ENCODE assay signal across 1 cellular context in the genomic region with DNA sequence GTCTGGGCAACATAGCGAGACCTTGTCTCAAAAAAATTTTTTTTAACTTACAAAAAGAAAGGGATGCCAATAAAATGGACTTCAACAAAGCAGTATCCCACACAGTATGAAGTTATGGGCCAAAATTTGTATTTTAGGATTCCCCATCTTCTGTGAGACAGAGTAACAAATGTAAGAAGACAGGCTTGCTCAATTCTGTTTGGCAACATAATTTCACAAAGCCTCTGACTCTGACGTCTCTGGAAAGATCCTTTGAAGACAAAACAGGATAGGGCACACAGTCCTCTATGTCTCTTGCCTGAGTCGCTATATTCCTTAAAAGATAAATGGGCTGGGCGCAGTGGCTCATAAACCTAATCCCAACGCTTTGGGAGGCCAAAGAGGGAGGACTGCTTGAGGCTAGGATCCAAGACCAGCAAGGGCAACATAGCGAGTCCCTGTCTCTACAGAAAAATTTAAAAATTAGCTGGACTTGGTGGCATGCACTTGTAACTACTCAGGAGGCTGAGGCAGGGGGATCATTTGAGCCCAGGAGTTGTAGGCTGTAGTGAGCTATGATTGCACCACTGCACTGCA.
TF ChIP-seq lines count a peak whose summit lies in the region.

No MANE protein-coding gene starts in this region.

TF ChIP-seq in endothelial cell of umbilical vein, 7 proteins besides CTCF, POLR2A, EP300 and RAD21:
- TF ChIP-seq GATA2 (IDR thresholded peaks at IDR 0.05; ENCODE audit: insufficient read depth, insufficient read length, low read depth, low read length) (no peak), EZH2 (IDR thresholded peaks at IDR 0.05; ENCODE audit: borderline replicate concordance, low read depth, low read length, severe bottlenecking) (no peak), JUN (IDR thresholded peaks at IDR 0.05; ENCODE audit: borderline replicate concordance, insufficient read depth, insufficient read length, low read depth) (no peak), FOS (IDR thresholded peaks at IDR 0.05; ENCODE audit: borderline replicate concordance, insufficient read depth, low read length) (no peak), MYC (IDR thresholded peaks at IDR 0.05; ENCODE audit: low read depth, low read length) (no peak), MAX (IDR thresholded peaks at IDR 0.05; ENCODE audit: insufficient read depth, insufficient read length) (no peak), POLR2AphosphoS5 (IDR thresholded peaks at IDR 0.05; ENCODE audit: insufficient read depth, low read depth, low read length) (no peak)
